Comparison of ENCODE assay signal across 12 cellular contexts in genomic region chr10:103612462-103613365, GRCh38.
A peak's percentile ranks its signal among the peaks of the same experiment; 100 is the strongest.
DNase-seq lines count a peak whose midpoint lies in the region; ATAC-seq lines count a peak whose summit lies in the region.
"Had no signal": no experiment of that assay in that cellular context is flagged by ENCODE, and none has a peak within 500 bp of the region (broad histone marks: within the 10 kb centered on the region; RNA-seq: fewer than 3 reads in every experiment).

No MANE protein-coding gene starts in this region.

- peaks cover 58% of the 10 kb centered on the region for H3K4me1 Mint-ChIP-seq in dendritic cell treated with granulocyte-macrophage colony-stimulating factor and Interleukin-4, amounts not matched to agents 40 ng/mL and 50 ng/mL, for 4 days (ENCODE audit: low read depth)
- H3K4me1 Mint-ChIP-seq: B cell had no signal

- no peak overlapping the region for H3K4me3 Mint-ChIP-seq in dendritic cell treated with granulocyte-macrophage colony-stimulating factor and Interleukin-4, amounts not matched to agents 40 ng/mL and 50 ng/mL, for 4 days
- H3K4me3 Mint-ChIP-seq: B cell had no signal

- ATAC-seq in GM21737 (IDR thresholded peaks at IDR 0.05; ENCODE audit: unreplicated experiment), result no peak
- ATAC-seq in HG02870 (IDR thresholded peaks at IDR 0.05; ENCODE audit: unreplicated experiment), result no peak

- peaks cover 16% of the 10 kb centered on the region for H3K36me3 Mint-ChIP-seq in dendritic cell treated with granulocyte-macrophage colony-stimulating factor and Interleukin-4, amounts not matched to agents 40 ng/mL and 50 ng/mL, for 4 days (ENCODE audit: low read depth)

- peak overlapping the region; percentile 25 for H3K27ac Mint-ChIP-seq in dendritic cell treated with granulocyte-macrophage colony-stimulating factor and Interleukin-4, amounts not matched to agents 40 ng/mL and 50 ng/mL, for 4 days
- H3K27ac Mint-ChIP-seq: B cell had no signal

- no peaks in the 10 kb centered on the region for H3K9me3 Mint-ChIP-seq in dendritic cell treated with granulocyte-macrophage colony-stimulating factor and Interleukin-4, amounts not matched to agents 40 ng/mL and 50 ng/mL, for 4 days

- DNase-seq in AG08395 (ENCODE audit: low spot score) (peak; percentile 87), LHCN-M2 (ENCODE audit: low read depth) (peak; percentile 89), non-pigmented ciliary epithelial cell (ENCODE audit: low read depth) (peak; percentile 66), NOMO-1 (lab: John Stamatoyannopoulos, UW; ENCODE audit: unreplicated experiment in 2 of 2) (no peak), NCI-H2107 treated with DMSO at 0.1 percent for 48 hours (lab: John Stamatoyannopoulos, UW; ENCODE audit: unreplicated experiment) (no peak)
- DNase-seq: activated CD4-positive, CD25-positive, alpha-beta regulatory T cell; colonic mucosa; NCI-H524 treated with DMSO at 0.1 percent for 48 hours had no signal

- no peaks in the 10 kb centered on the region for H3K27me3 Mint-ChIP-seq in dendritic cell treated with granulocyte-macrophage colony-stimulating factor and Interleukin-4, amounts not matched to agents 40 ng/mL and 50 ng/mL, for 4 days
- H3K27me3 Mint-ChIP-seq: B cell had no signal

- intact Hi-C loops in dendritic cell treated with granulocyte-macrophage colony-stimulating factor and Interleukin-4, amounts not matched to agents 40 ng/mL and 50 ng/mL, for 4 days (cut with micrococcal nuclease), result no loop called here

Comparison
In these comparisons a context has a peak if more than half of its experiments do, and no peak if none do; other contexts are left out.
1. DNase-seq: peak in AG08395 (single experiment), LHCN-M2 (single experiment) and non-pigmented ciliary epithelial cell (single experiment); none in NOMO-1 (0 of 2) and NCI-H2107 treated with DMSO at 0.1 percent for 48 hours (single experiment).